In the genomic region with DNA sequence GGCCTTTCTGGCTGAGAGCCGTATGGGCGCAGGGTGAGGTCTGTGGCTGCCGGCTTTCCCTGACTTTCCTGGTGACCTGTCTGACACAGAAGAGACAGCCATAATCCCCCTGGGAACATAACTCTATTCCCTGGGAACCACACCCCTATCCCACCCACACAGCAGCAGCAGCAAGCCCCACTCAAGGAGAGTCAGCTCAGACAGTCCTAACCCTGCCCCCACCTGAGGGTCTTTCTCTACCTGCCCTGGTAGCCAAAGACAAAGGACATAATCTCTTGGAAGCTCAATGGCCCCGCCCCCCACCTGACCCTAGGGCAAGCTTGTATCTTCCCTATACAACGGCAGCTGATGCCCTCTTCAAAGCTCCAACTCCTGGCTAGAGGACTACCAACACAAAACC, we compare ENCODE assay signal across 17 cellular contexts.
A peak's percentile ranks its signal among the peaks of the same experiment; 100 is the strongest.
DNase-seq lines count a peak whose midpoint lies in the region; ATAC-seq and TF ChIP-seq lines count a peak whose summit lies in the region.
"Had no signal": no experiment of that assay in that cellular context is flagged by ENCODE, and none has a peak within 500 bp of the region (broad histone marks: within the 10 kb centered on the region; RNA-seq: fewer than 3 reads in every experiment).

No MANE protein-coding gene starts in this region.

- H3K27me3 Mint-ChIP-seq in activated CD4-positive, alpha-beta T cell treated with anti-CD3 and anti-CD28 coated beads for 36 hours, result no peaks in the 10 kb centered on the region
- H3K27me3 Mint-ChIP-seq in activated CD4-positive, alpha-beta T cell treated with anti-CD3 and anti-CD28 coated beads, Interleukin-2, amount 10 ng/mL, durations not matched to agents 24 days and 14 days, result no peaks in the 10 kb centered on the region
- H3K27me3 Mint-ChIP-seq in WTC11 (ENCODE audit: low read depth), result no peaks in the 10 kb centered on the region
- no peaks in the 10 kb centered on the region for H3K27me3 Mint-ChIP-seq in type B pancreatic cell
- H3K27me3 Mint-ChIP-seq: CD8-positive, alpha-beta memory T cell had no signal

- H3K36me3 Mint-ChIP-seq in activated CD4-positive, alpha-beta T cell treated with anti-CD3 and anti-CD28 coated beads for 36 hours (ENCODE audit: low read depth), result no peaks in the 10 kb centered on the region
- H3K36me3 Mint-ChIP-seq in activated CD4-positive, alpha-beta T cell treated with anti-CD3 and anti-CD28 coated beads, Interleukin-2, amount 10 ng/mL, durations not matched to agents 24 days and 14 days (ENCODE audit: low read depth), result no peaks in the 10 kb centered on the region
- H3K36me3 Mint-ChIP-seq in WTC11 (peaks cover 12% of the 10 kb centered on the region), type B pancreatic cell (no peaks in the 10 kb centered on the region)
- H3K36me3 Mint-ChIP-seq: CD8-positive, alpha-beta memory T cell had no signal

- no peak overlapping the region for H3K9ac ChIP-seq in mesendoderm (ENCODE audit: low read length)
- H3K9ac ChIP-seq: BLaER1 had no signal

- H3K18ac ChIP-seq in mesendoderm (ENCODE audit: low read length), result peak overlapping the region; percentile 39

- peak overlapping the region; percentile 79 for H3K56ac ChIP-seq in mesendoderm (ENCODE audit: low read length)

- no peak overlapping the region for H3K27ac Mint-ChIP-seq in activated CD4-positive, alpha-beta T cell treated with anti-CD3 and anti-CD28 coated beads for 36 hours
- no peak overlapping the region for H3K27ac Mint-ChIP-seq in activated CD4-positive, alpha-beta T cell treated with anti-CD3 and anti-CD28 coated beads, Interleukin-2, amount 10 ng/mL, durations not matched to agents 24 days and 14 days
- H3K27ac Mint-ChIP-seq in WTC11 (no peak overlapping the region), type B pancreatic cell (no peak overlapping the region)
- H3K27ac Mint-ChIP-seq: HFFc6 had no signal

- no peaks in the 10 kb centered on the region for H3K79me2 ChIP-seq in mesendoderm (ENCODE audit: control insufficient read depth, insufficient read depth, low read length)

- no peak overlapping the region for H3K4me2 ChIP-seq in mesendoderm (ENCODE audit: low read length)
- H3K4me2 ChIP-seq: BLaER1 had no signal

- no peak for ATAC-seq in activated CD4-positive, alpha-beta T cell treated with anti-CD3 and anti-CD28 coated beads for 36 hours
- no peak for ATAC-seq in WTC11
- no peak for ATAC-seq in gastroesophageal sphincter
- ATAC-seq: HepG2 had no signal

- H4K8ac ChIP-seq in mesendoderm (ENCODE audit: low read depth, low read length), result no peak overlapping the region

- peak overlapping the region; percentile 26 for H2BK5ac ChIP-seq in mesendoderm (ENCODE audit: low read length)

- H3K4me1 Mint-ChIP-seq in activated CD4-positive, alpha-beta T cell treated with anti-CD3 and anti-CD28 coated beads for 36 hours, result no peaks in the 10 kb centered on the region
- H3K4me1 Mint-ChIP-seq in activated CD4-positive, alpha-beta T cell treated with anti-CD3 and anti-CD28 coated beads, Interleukin-2, amount 10 ng/mL, durations not matched to agents 24 days and 14 days, result no peaks in the 10 kb centered on the region
- H3K4me1 Mint-ChIP-seq in WTC11 (peaks cover 12% of the 10 kb centered on the region), type B pancreatic cell (ENCODE audit: unreplicated experiment) (peaks cover 7% of the 10 kb centered on the region)
- H3K4me1 Mint-ChIP-seq: CD8-positive, alpha-beta memory T cell had no signal

- H3K9me3 ChIP-seq in gastroesophageal sphincter, result no peaks in the 10 kb centered on the region
- H3K9me3 ChIP-seq: BLaER1, Caco-2 had no signal

- no peak for TF ChIP-seq EP300 in gastroesophageal sphincter (IDR thresholded peaks at IDR 0.05)

- H2AK5ac ChIP-seq in mesendoderm (ENCODE audit: low read length), result no peak overlapping the region

- no peak overlapping the region for H2BK120ac ChIP-seq in mesendoderm (ENCODE audit: low read depth, low read length)

- H3K4ac ChIP-seq in mesendoderm (ENCODE audit: low read depth, low read length), result peak overlapping the region; percentile 94

- H3K36me3 ChIP-seq in mesendoderm (ENCODE audit: control insufficient read depth, insufficient read depth, low read length) (no peaks in the 10 kb centered on the region), gastroesophageal sphincter (no peaks in the 10 kb centered on the region)
- H3K36me3 ChIP-seq: BLaER1 had no signal

- TF ChIP-seq CTCF in WTC11 (IDR thresholded peaks at IDR 0.05), result no peak
- no peak for TF ChIP-seq CTCF in type B pancreatic cell (conservative IDR thresholded peaks at IDR 0.05)
- no peak for TF ChIP-seq CTCF in gastroesophageal sphincter (IDR thresholded peaks at IDR 0.05)

- no peak overlapping the region for H3K4me3 Mint-ChIP-seq in activated CD4-positive, alpha-beta T cell treated with anti-CD3 and anti-CD28 coated beads for 36 hours
- no peak overlapping the region for H3K4me3 Mint-ChIP-seq in activated CD4-positive, alpha-beta T cell treated with anti-CD3 and anti-CD28 coated beads, Interleukin-2, amount 10 ng/mL, durations not matched to agents 24 days and 14 days
- H3K4me3 Mint-ChIP-seq in WTC11 (no peak overlapping the region), type B pancreatic cell (no peak overlapping the region)
- H3K4me3 Mint-ChIP-seq: CD8-positive, alpha-beta memory T cell; HFFc6 had no signal

- no peak overlapping the region for H2BK15ac ChIP-seq in mesendoderm (replicated peaks; ENCODE audit: low read depth)

- DNase-seq in activated CD4-positive, alpha-beta T cell treated with anti-CD3 and anti-CD28 coated beads for 36 hours, result peak; percentile 3
- DNase-seq in activated CD4-positive, alpha-beta T cell treated with anti-CD3 and anti-CD28 coated beads, Interleukin-2, amount 10 ng/mL, durations not matched to agents 24 days and 14 days, result no peak
- DNase-seq in WTC11 (ENCODE audit: low spot score) (peak; percentile 9), mesendoderm (no peak), type B pancreatic cell (ENCODE audit: extremely low spot score, unreplicated experiment) (peak; percentile 65), NCI-H774 (lab: John Stamatoyannopoulos, UW) (no peak)
- DNase-seq: AML-193, Caco-2, DND-41, GF-D8, HCEC 1CT, HFFc6 had no signal

- no peak for TF ChIP-seq POLR2A in gastroesophageal sphincter (IDR thresholded peaks at IDR 0.05)

- POLR2A ChIA-PET in activated CD4-positive, alpha-beta T cell treated with anti-CD3 and anti-CD28 coated beads for 36 hours (lab: Charles Lee), result no interaction called here
- POLR2A ChIA-PET in WTC11 (lab: Charles Lee), result no interaction called here

- no peak overlapping the region for H3K23ac ChIP-seq in mesendoderm (ENCODE audit: low read length)

- no CpG with 5 or more reads among the region's 5 CpGs for WGBS in mesendoderm (ENCODE audit: extremely low coverage, insufficient coverage, low lambda C conversion rate)
- 100% methylated on average over 1 of the region's 5 CpGs; no CpG with 5 or more reads in 1 of the 2 donors for WGBS in gastroesophageal sphincter (ENCODE audit: low coverage in 1 of 2), 2 donors

- CTCF ChIA-PET in activated CD4-positive, alpha-beta T cell treated with anti-CD3 and anti-CD28 coated beads for 36 hours (lab: Charles Lee), result no interaction called here
- CTCF ChIA-PET in WTC11 (lab: Charles Lee), result no interaction called here

- intact Hi-C loops in activated CD4-positive, alpha-beta T cell treated with anti-CD3 and anti-CD28 coated beads for 36 hours (cut with DNase I, micrococcal nuclease), result no loop called here
- intact Hi-C loops in activated CD4-positive, alpha-beta T cell treated with anti-CD3 and anti-CD28 coated beads, Interleukin-2, amount 10 ng/mL, durations not matched to agents 24 days and 14 days (cut with micrococcal nuclease), result no loop called here

- H3K4me3 ChIP-seq in mesendoderm (ENCODE audit: low read length) (no peak overlapping the region), gastroesophageal sphincter (no peak overlapping the region)
- H3K4me3 ChIP-seq: BLaER1 had no signal

- H3K27me3 ChIP-seq in mesendoderm (ENCODE audit: insufficient read depth, low read length, poor library complexity) (no peaks in the 10 kb centered on the region), gastroesophageal sphincter (no peaks in the 10 kb centered on the region)
- H3K27me3 ChIP-seq: BLaER1 had no signal

- H3K27ac ChIP-seq in mesendoderm (ENCODE audit: low read depth, low read length), result peak overlapping the region; percentile 83
- no peak overlapping the region for H3K27ac ChIP-seq in gastroesophageal sphincter
- H3K27ac ChIP-seq: 22Rv1, BLaER1 had no signal

- no peaks in the 10 kb centered on the region for H3K79me1 ChIP-seq in mesendoderm (ENCODE audit: low read length)

- peaks cover 10% of the 10 kb centered on the region for H3K9me3 Mint-ChIP-seq in activated CD4-positive, alpha-beta T cell treated with anti-CD3 and anti-CD28 coated beads for 36 hours (ENCODE audit: low read depth)
- H3K9me3 Mint-ChIP-seq in activated CD4-positive, alpha-beta T cell treated with anti-CD3 and anti-CD28 coated beads, Interleukin-2, amount 10 ng/mL, durations not matched to agents 24 days and 14 days, result no peaks in the 10 kb centered on the region
- H3K9me3 Mint-ChIP-seq in WTC11, result peaks cover 22% of the 10 kb centered on the region
- peaks cover 17% of the 10 kb centered on the region for H3K9me3 Mint-ChIP-seq in type B pancreatic cell

- H3K4me1 ChIP-seq in mesendoderm (ENCODE audit: control insufficient read depth, low read depth, low read length) (peaks cover 1% of the 10 kb centered on the region), gastroesophageal sphincter (no peaks in the 10 kb centered on the region)
- H3K4me1 ChIP-seq: Caco-2 had no signal

- no peak overlapping the region for H4K5ac ChIP-seq in mesendoderm (ENCODE audit: low read length)

TF ChIP-seq in WTC11, 78 proteins besides CTCF, POLR2A, EP300 and RAD21 (continues in another document):
- no peak for TF ChIP-seq ZNF671 (CRISPR knock-in tag; IDR thresholded peaks at IDR 0.05)
- no peak for TF ChIP-seq JUN (CRISPR knock-in tag; IDR thresholded peaks at IDR 0.05)
- TF ChIP-seq, protein P1, sequence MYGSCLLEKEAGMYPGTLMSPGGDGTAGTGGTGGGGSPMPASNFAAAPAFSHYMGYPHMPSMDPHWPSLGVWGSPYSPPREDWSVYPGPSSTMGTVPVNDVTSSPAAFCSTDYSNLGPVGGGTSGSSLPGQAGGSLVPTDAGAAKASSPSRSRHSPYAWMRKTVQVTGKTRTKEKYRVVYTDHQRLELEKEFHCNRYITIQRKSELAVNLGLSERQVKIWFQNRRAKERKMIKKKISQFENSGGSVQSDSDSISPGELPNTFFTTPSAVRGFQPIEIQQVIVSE (CRISPR knock-in tag; IDR thresholded peaks at IDR 0.05; ENCODE audit: borderline replicate concordance), result no peak
- TF ChIP-seq, protein P2, sequence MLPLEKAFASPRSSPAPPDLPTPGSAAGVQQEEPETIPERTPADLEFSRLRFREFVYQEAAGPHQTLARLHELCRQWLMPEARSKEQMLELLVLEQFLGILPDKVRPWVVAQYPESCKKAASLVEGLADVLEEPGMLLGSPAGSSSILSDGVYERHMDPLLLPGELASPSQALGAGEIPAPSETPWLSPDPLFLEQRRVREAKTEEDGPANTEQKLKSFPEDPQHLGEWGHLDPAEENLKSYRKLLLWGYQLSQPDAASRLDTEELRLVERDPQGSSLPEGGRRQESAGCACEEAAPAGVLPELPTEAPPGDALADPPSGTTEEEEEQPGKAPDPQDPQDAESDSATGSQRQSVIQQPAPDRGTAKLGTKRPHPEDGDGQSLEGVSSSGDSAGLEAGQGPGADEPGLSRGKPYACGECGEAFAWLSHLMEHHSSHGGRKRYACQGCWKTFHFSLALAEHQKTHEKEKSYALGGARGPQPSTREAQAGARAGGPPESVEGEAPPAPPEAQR (CRISPR knock-in tag; IDR thresholded peaks at IDR 0.05), result no peak
- no peak for TF ChIP-seq TEAD1 (CRISPR knock-in tag; IDR thresholded peaks at IDR 0.05)

Comparison
In these comparisons a context has a peak if more than half of its experiments do, and no peak if none do; other contexts are left out.
1. DNase-seq: peak in activated CD4-positive, alpha-beta T cell treated with anti-CD3 and anti-CD28 coated beads for 36 hours (single experiment), WTC11 (single experiment) and type B pancreatic cell (single experiment); none in activated CD4-positive, alpha-beta T cell treated with anti-CD3 and anti-CD28 coated beads, Interleukin-2, amount 10 ng/mL, durations not matched to agents 24 days and 14 days (single experiment), mesendoderm (single experiment) and NCI-H774 (single experiment).